Comparison of ENCODE assay signal across 11 cellular contexts in genomic region chr6:35392111-35392702, GRCh38. TPM values are rescaled to one million over a fixed set of nuclear protein-coding genes. Genes with fewer than 3 reads are reported as not detected.
DNase-seq lines count a peak whose midpoint lies in the region; ATAC-seq and TF ChIP-seq lines count a peak whose summit lies in the region.
"Had no signal": no experiment of that assay in that cellular context is flagged by ENCODE, and none has a peak within 500 bp of the region (broad histone marks: within the 10 kb centered on the region; RNA-seq: fewer than 3 reads in every experiment).

No MANE protein-coding gene starts in this region.

- H3K27ac ChIP-seq in PC-3 (ENCODE audit: low read length), result peak overlapping the region; percentile 99
- H3K27ac ChIP-seq in foreskin keratinocyte, result peak overlapping the region; percentile 99
- H3K27ac ChIP-seq in smooth muscle cell (ENCODE audit: low read depth), result peak overlapping the region; percentile 62
- no peak overlapping the region for H3K27ac ChIP-seq in effector memory CD4-positive, alpha-beta T cell (ENCODE audit: insufficient read depth, low read length, poor library complexity, severe bottlenecking)
- H3K27ac ChIP-seq: 22Rv1 had no signal

- no peaks in the 10 kb centered on the region for H4K20me1 ChIP-seq in PC-3 (ENCODE audit: low read length)
- peaks cover 43% of the 10 kb centered on the region for H4K20me1 ChIP-seq in smooth muscle cell (ENCODE audit: low read depth)

- H3K4me1 ChIP-seq in PC-3 (ENCODE audit: insufficient read depth, low read length), result peaks cover 63% of the 10 kb centered on the region
- peaks cover 36% of the 10 kb centered on the region for H3K4me1 ChIP-seq in foreskin keratinocyte
- no peaks in the 10 kb centered on the region for H3K4me1 ChIP-seq in smooth muscle cell (ENCODE audit: low read depth)
- peaks cover 27% of the 10 kb centered on the region for H3K4me1 ChIP-seq in effector memory CD4-positive, alpha-beta T cell (ENCODE audit: control insufficient read depth, insufficient read depth, low read length, poor library complexity, severe bottlenecking)

- H3K27me3 ChIP-seq in PC-3 (ENCODE audit: low read length), result no peaks in the 10 kb centered on the region
- H3K27me3 ChIP-seq in foreskin keratinocyte, result no peaks in the 10 kb centered on the region
- no peaks in the 10 kb centered on the region for H3K27me3 ChIP-seq in smooth muscle cell (ENCODE audit: low read depth)
- no peaks in the 10 kb centered on the region for H3K27me3 ChIP-seq in effector memory CD4-positive, alpha-beta T cell (replicated peaks; ENCODE audit: control insufficient read depth, insufficient read depth, low read length, poor library complexity, severe bottlenecking)

- H3K36me3 ChIP-seq in PC-3 (ENCODE audit: low read depth, low read length), result no peaks in the 10 kb centered on the region
- no peaks in the 10 kb centered on the region for H3K36me3 ChIP-seq in smooth muscle cell (ENCODE audit: low read depth)
- no peaks in the 10 kb centered on the region for H3K36me3 ChIP-seq in effector memory CD4-positive, alpha-beta T cell (ENCODE audit: control insufficient read depth, insufficient read depth, low read length)

- H3K9me3 ChIP-seq in PC-3 (ENCODE audit: low read length), result no peaks in the 10 kb centered on the region
- H3K9me3 ChIP-seq in smooth muscle cell (replicated peaks; ENCODE audit: low read depth), result no peaks in the 10 kb centered on the region
- no peaks in the 10 kb centered on the region for H3K9me3 ChIP-seq in effector memory CD4-positive, alpha-beta T cell (ENCODE audit: control insufficient read depth, low read length)

- H3K9me2 ChIP-seq in PC-3 (replicated peaks; ENCODE audit: low read length), result no peaks in the 10 kb centered on the region

- H3K79me2 ChIP-seq in PC-3 (ENCODE audit: low read length) (peaks cover 68% of the 10 kb centered on the region), smooth muscle cell (ENCODE audit: low read depth) (peaks cover 14% of the 10 kb centered on the region)

- intact Hi-C loops in PC-3 (cut with micrococcal nuclease), result no loop called here

- no peak for TF ChIP-seq CTCF in PC-3 (conservative IDR thresholded peaks at IDR 0.05; ENCODE audit: low read depth, low read length)
- peak; percentile 8 for TF ChIP-seq CTCF in foreskin keratinocyte (conservative IDR thresholded peaks at IDR 0.05)
- TF ChIP-seq CTCF in smooth muscle cell (IDR thresholded peaks at IDR 0.05; ENCODE audit: borderline replicate concordance, insufficient read depth, poor library complexity, severe bottlenecking), result no peak

- CTCF ChIA-PET in PC-3 (lab: Charles Lee), result interaction anchor here (0.9 to 1.6 kb wide), 3 partner anchors 23 to 57 kb away, joined by 3 to 7 read pairs (median 4); no protein-coding TSS in a partner anchor

- WGBS in smooth muscle cell (ENCODE audit: low lambda C conversion rate), result 93% methylated on average over 12 of the region's 12 CpGs

- H3K4me2 ChIP-seq in PC-3 (ENCODE audit: low read length), result peak overlapping the region; percentile 73
- no peak overlapping the region for H3K4me2 ChIP-seq in smooth muscle cell

- peak overlapping the region; percentile 95 for H3K9ac ChIP-seq in PC-3 (ENCODE audit: low read length)
- H3K9ac ChIP-seq in smooth muscle cell (ENCODE audit: low read depth), result no peak overlapping the region

- H3F3A ChIP-seq in PC-3 (ENCODE audit: low read length, unreplicated experiment) (peaks cover 15% of the 10 kb centered on the region), smooth muscle cell (ENCODE audit: low read depth) (no peaks in the 10 kb centered on the region)

- no TSS peak for BruUV-seq in PC-3 (replicated peaks; lab: Mats Ljungman, UMichigan)

- ATAC-seq in PC-3 (peak; percentile 63), foreskin keratinocyte (peak; percentile 64), GM21529 (IDR thresholded peaks at IDR 0.05; ENCODE audit: unreplicated experiment) (no peak)

- DNase-seq in DMS 273 (lab: John Stamatoyannopoulos, UW; ENCODE audit: unreplicated experiment) (peak; percentile 68), DMS 273 treated with DMSO at 0.1 percent for 48 hours (lab: John Stamatoyannopoulos, UW) (no peak), PC-3 (peak; percentile 92), foreskin keratinocyte (peak; percentile 94 to 97), smooth muscle cell (lab: John Stamatoyannopoulos, UW; ENCODE audit: unreplicated experiment) (no peak), SHP77 treated with DMSO at 0.1 percent for 48 hours (lab: John Stamatoyannopoulos, UW) (no peak)
- no peak for DNase-seq in effector memory CD4-positive, alpha-beta T cell
- DNase-seq: activated CD4-positive, alpha-beta T cell treated with anti-CD3 and anti-CD28 coated beads, Interleukin-2, amount 10 ng/mL, durations not matched to agents 7 days and 5 days; NCI-H1092 treated with DMSO at 0.1 percent for 48 hours had no signal

- H3K4me3 ChIP-seq in PC-3 (ENCODE audit: low read length) (peak overlapping the region; percentile 29; the same call in 1 of the 2 replicates), smooth muscle cell (no peak overlapping the region)
- H3K4me3 ChIP-seq in effector memory CD4-positive, alpha-beta T cell (ENCODE audit: insufficient read depth, low read depth, low read length, poor library complexity, severe bottlenecking), result no peak overlapping the region

- POLR2A ChIA-PET in PC-3 (lab: Charles Lee; ENCODE audit: unreplicated experiment), result interaction anchor here (0.6 to 1.4 kb wide), 3 partner anchors 9 to 393 kb away, joined by 7 to 18 read pairs (median 10); no protein-coding TSS in a partner anchor

- H2AFZ ChIP-seq in PC-3 (ENCODE audit: low read length) (no peak overlapping the region), smooth muscle cell (ENCODE audit: low read depth) (no peak overlapping the region)

RNA-seq across cellular contexts. Expression of gene PPARD, which starts 49.8 kb away (rescaled TPM):
- total RNA-seq in PC-3 (2014; rRNA removed) (24.5 and 26.2 TPM in 2 replicates), foreskin keratinocyte (16.9 and 18.6 TPM in 2 replicates), smooth muscle cell (8.2 and 10.6 TPM in 2 replicates)
- polyA plus RNA-seq in foreskin keratinocyte (22.4 and 23.4 TPM in 2 replicates), smooth muscle cell (25.7 and 31.1 TPM in 2 replicates)

RNA-seq across cellular contexts. Expression of gene FANCE, which starts 59.9 kb away (rescaled TPM):
- total RNA-seq in PC-3 (2014; rRNA removed) (13.8 and 18.6 TPM in 2 replicates), foreskin keratinocyte (14.0 and 14.5 TPM in 2 replicates), smooth muscle cell (2.3 and 3.6 TPM in 2 replicates)
- polyA plus RNA-seq in foreskin keratinocyte (10.6 and 11.7 TPM in 2 replicates), smooth muscle cell (5.6 and 7.3 TPM in 2 replicates)

Comparison
In these comparisons a context has a peak if more than half of its experiments do, and no peak if none do; other contexts are left out.
1. DNase-seq: peak in DMS 273 (single experiment), PC-3 (single experiment) and foreskin keratinocyte (2 of 2); none in DMS 273 treated with DMSO at 0.1 percent for 48 hours (single experiment), smooth muscle cell (single experiment), SHP77 treated with DMSO at 0.1 percent for 48 hours (single experiment) and effector memory CD4-positive, alpha-beta T cell (0 of 3).